Comparison of ENCODE assay signal across 9 cellular contexts in genomic region chr19:48962029-48962848, GRCh38. TPM values are rescaled to one million over a fixed set of nuclear protein-coding genes. Genes with fewer than 3 reads are reported as not detected.
DNase-seq lines count a peak whose midpoint lies in the region; ATAC-seq and TF ChIP-seq lines count a peak whose summit lies in the region.
"Had no signal": no experiment of that assay in that cellular context is flagged by ENCODE, and none has a peak within 500 bp of the region (broad histone marks: within the 10 kb centered on the region; RNA-seq: fewer than 3 reads in every experiment).

No MANE protein-coding gene starts in this region.

- CTCF ChIA-PET in PC-9 (lab: Charles Lee): no interaction called here

- H3K4me1 Mint-ChIP-seq in activated naive CD8-positive, alpha-beta T cell treated with anti-CD3 and anti-CD28 coated beads, Interleukin-2, amount 10 ng/mL, durations not matched to agents 7 days and 5 days: peaks cover 57% of the 10 kb centered on the region
- peaks cover 59 to 60% of the 10 kb centered on the region in 2 donors for H3K4me1 Mint-ChIP-seq in immature natural killer cell

- H3K4me3 ChIP-seq in GM08714 (ENCODE audit: low read length): peak overlapping the region; percentile 17; the same call in 1 of the 2 replicates
- H3K4me3 ChIP-seq in PC-9: peak overlapping the region; percentile 84; the same call in 1 of the 2 replicates

- peak overlapping the region; percentile 95 for H3K27ac ChIP-seq in PC-9

- no peaks in the 10 kb centered on the region for H3K9me3 Mint-ChIP-seq in activated naive CD8-positive, alpha-beta T cell treated with anti-CD3 and anti-CD28 coated beads, Interleukin-2, amount 10 ng/mL, durations not matched to agents 7 days and 5 days
- H3K9me3 Mint-ChIP-seq in immature natural killer cell: no peaks in the 10 kb centered on the region

- H3K4me2 ChIP-seq in PC-9: peak overlapping the region; percentile 96

- H3K27me3 ChIP-seq in PC-9 (ENCODE audit: insufficient read depth, low read depth): no peaks in the 10 kb centered on the region

- H3K4me3 Mint-ChIP-seq in activated naive CD8-positive, alpha-beta T cell treated with anti-CD3 and anti-CD28 coated beads, Interleukin-2, amount 10 ng/mL, durations not matched to agents 7 days and 5 days: peak overlapping the region; percentile 87
- peak overlapping the region; percentile 55 to 100 (median 65) for H3K4me3 Mint-ChIP-seq in immature natural killer cell

- intact Hi-C loops in PC-9 (cut with micrococcal nuclease; ENCODE audit: unreplicated experiment): loop anchor here (1.0 to 10.0 kb wide), 3 partner anchors 87 to 477 kb away; partner anchors contain the start of gene HSD17B14

- no peaks in the 10 kb centered on the region for H3K9me3 ChIP-seq in PC-9 (ENCODE audit: insufficient read depth, low read depth)

- H3F3A ChIP-seq in PC-9 (ENCODE audit: insufficient read depth, low read depth): peaks cover 78% of the 10 kb centered on the region

- peak; percentile 72 to 86 for DNase-seq in PC-9
- DNase-seq in activated naive CD8-positive, alpha-beta T cell treated with anti-CD3 and anti-CD28 coated beads, Interleukin-2, amount 10 ng/mL, durations not matched to agents 7 days and 5 days: peak; percentile 71
- DNase-seq in immature natural killer cell: peak; percentile 23 to 36 (median 35)
- DNase-seq in stimulated activated CD4-positive, alpha-beta T cell treated with anti-CD3 and anti-CD28 coated beads, Interleukin-4, amount 100 ng/mL, for 1 hour: peak; percentile 23
- no peak for DNase-seq in NCI-H2107 treated with DMSO at 0.1 percent for 48 hours (lab: John Stamatoyannopoulos, UW; ENCODE audit: unreplicated experiment)
- no peak for DNase-seq in NCI-H187 treated with DMSO at 0.1 percent for 48 hours (lab: John Stamatoyannopoulos, UW)

- POLR2A ChIA-PET in PC-9 (lab: Charles Lee; ENCODE audit: unreplicated experiment): interaction anchor here (0.5 to 1.1 kb wide), 13 partner anchors 19 to 345 kb away, joined by 3 to 26 read pairs (median 5); partner anchors contain the start of genes DHDH, GYS1, NUCB1 and RUVBL2
- POLR2A ChIA-PET in activated naive CD8-positive, alpha-beta T cell treated with anti-CD3 and anti-CD28 coated beads, Interleukin-2, amount 10 ng/mL, durations not matched to agents 7 days and 5 days (lab: Charles Lee): interaction anchor here (0.6 to 1.5 kb wide), 10 partner anchors 9 to 343 kb away, joined by 3 to 9 read pairs (median 6); partner anchors contain the start of genes GYS1, NUCB1, PPP1R15A and RPL18

- H3K27ac Mint-ChIP-seq in activated naive CD8-positive, alpha-beta T cell treated with anti-CD3 and anti-CD28 coated beads, Interleukin-2, amount 10 ng/mL, durations not matched to agents 7 days and 5 days: peak overlapping the region; percentile 92
- peak overlapping the region; percentile 76 to 98 (median 94) for H3K27ac Mint-ChIP-seq in immature natural killer cell

- H3K79me2 ChIP-seq in PC-9 (ENCODE audit: low read depth): peaks cover 28% of the 10 kb centered on the region

- no peaks in the 10 kb centered on the region for H3K9me2 ChIP-seq in PC-9 (ENCODE audit: insufficient read depth)

- H3K27me3 Mint-ChIP-seq in activated naive CD8-positive, alpha-beta T cell treated with anti-CD3 and anti-CD28 coated beads, Interleukin-2, amount 10 ng/mL, durations not matched to agents 7 days and 5 days: no peaks in the 10 kb centered on the region
- H3K27me3 Mint-ChIP-seq in immature natural killer cell (ENCODE audit: low read depth in 3 of 3): peaks cover 14 to 20% (median 18%) of the 10 kb centered on the region in 3 donors

- TSS peak; percentile 20 for BruUV-seq in PC-9 (replicated peaks; lab: Mats Ljungman, UMichigan)

- H3K36me3 ChIP-seq in PC-9 (ENCODE audit: low read depth): peaks cover 22% of the 10 kb centered on the region

- peaks cover 33% of the 10 kb centered on the region for H3K4me1 ChIP-seq in PC-9 (replicated peaks; ENCODE audit: insufficient read depth)

- H3K36me3 Mint-ChIP-seq in activated naive CD8-positive, alpha-beta T cell treated with anti-CD3 and anti-CD28 coated beads, Interleukin-2, amount 10 ng/mL, durations not matched to agents 7 days and 5 days: peaks cover 38% of the 10 kb centered on the region
- no peaks in the 10 kb centered on the region for H3K36me3 Mint-ChIP-seq in immature natural killer cell

- peak; percentile 41 for ATAC-seq in HG02678 (IDR thresholded peaks at IDR 0.05; ENCODE audit: unreplicated experiment)
- ATAC-seq in activated naive CD8-positive, alpha-beta T cell treated with anti-CD3 and anti-CD28 coated beads, Interleukin-2, amount 10 ng/mL, durations not matched to agents 7 days and 5 days (ENCODE audit: low read depth): peak; percentile 44

- H4K20me1 ChIP-seq in PC-9 (ENCODE audit: insufficient read depth): peaks cover 18% of the 10 kb centered on the region

- no peak for TF ChIP-seq CTCF in PC-9 (conservative IDR thresholded peaks at IDR 0.05)

- no peak overlapping the region for H2AFZ ChIP-seq in PC-9

RNA-seq across cellular contexts. Expression of gene FTL, which starts 2.9 kb away (rescaled TPM):
- total RNA-seq in PC-9 (2021): 3,402 and 3,822 TPM in 2 replicates
- 1,000 to 10,000 TPM; 1,232 to 1,343 TPM for total RNA-seq in activated naive CD8-positive, alpha-beta T cell treated with anti-CD3 and anti-CD28 coated beads, Interleukin-2, amount 10 ng/mL, durations not matched to agents 7 days and 5 days
- 1,000 to 10,000 TPM; 3,472 to 4,403 (median 4,065) TPM for polyA plus RNA-seq in immature natural killer cell

RNA-seq across cellular contexts. Expression of gene BAX, which starts 7.6 kb away (rescaled TPM):
- total RNA-seq in PC-9 (2021): 140 and 198 TPM in 2 replicates
- 100 to 1,000 TPM; 285 to 296 TPM for total RNA-seq in activated naive CD8-positive, alpha-beta T cell treated with anti-CD3 and anti-CD28 coated beads, Interleukin-2, amount 10 ng/mL, durations not matched to agents 7 days and 5 days
- 100 to 1,000 TPM in 2 of 3 donors, 10 to 100 TPM in 1; 88.6 to 137 (median 106) TPM for polyA plus RNA-seq in immature natural killer cell

RNA-seq across cellular contexts. Expression of gene DHDH, which starts 28.7 kb away (rescaled TPM):
- total RNA-seq in PC-9 (2021): 2.0 and 2.4 TPM in 2 replicates
- 1 to 10 TPM; 1.7 to 2.6 TPM for total RNA-seq in activated naive CD8-positive, alpha-beta T cell treated with anti-CD3 and anti-CD28 coated beads, Interleukin-2, amount 10 ng/mL, durations not matched to agents 7 days and 5 days
- 1 to 10 TPM in 1 of 3 donors, not detected in 2; 1.3 TPM for polyA plus RNA-seq in immature natural killer cell
- total RNA-seq: pulmonary artery endothelial cell had no signal

RNA-seq across cellular contexts. Expression of gene GYS1, which starts 30.9 kb away (rescaled TPM):
- 47.5 and 54.2 TPM in 2 replicates for total RNA-seq in PC-9 (2021)
- total RNA-seq in activated naive CD8-positive, alpha-beta T cell treated with anti-CD3 and anti-CD28 coated beads, Interleukin-2, amount 10 ng/mL, durations not matched to agents 7 days and 5 days: 10 to 100 TPM; 58.0 to 63.1 TPM
- 10 to 100 TPM; 16.0 to 40.3 (median 32.9) TPM for polyA plus RNA-seq in immature natural killer cell

RNA-seq across cellular contexts. Expression of gene RUVBL2, which starts 31.4 kb away (rescaled TPM):
- total RNA-seq in PC-9 (2021): 175 and 179 TPM in 2 replicates
- total RNA-seq in activated naive CD8-positive, alpha-beta T cell treated with anti-CD3 and anti-CD28 coated beads, Interleukin-2, amount 10 ng/mL, durations not matched to agents 7 days and 5 days: 10 to 100 TPM; 71.3 to 76.1 TPM
- 10 to 100 TPM; 64.0 to 72.7 (median 64.2) TPM for polyA plus RNA-seq in immature natural killer cell

Comparison
In these comparisons a context has a peak if more than half of its experiments do, and no peak if none do; other contexts are left out.
1. DNase-seq: peak in PC-9 (2 of 2), activated naive CD8-positive, alpha-beta T cell treated with anti-CD3 and anti-CD28 coated beads, Interleukin-2, amount 10 ng/mL, durations not matched to agents 7 days and 5 days (single experiment), immature natural killer cell (3 of 3) and stimulated activated CD4-positive, alpha-beta T cell treated with anti-CD3 and anti-CD28 coated beads, Interleukin-4, amount 100 ng/mL, for 1 hour (single experiment); none in NCI-H2107 treated with DMSO at 0.1 percent for 48 hours (single experiment) and NCI-H187 treated with DMSO at 0.1 percent for 48 hours (single experiment).